ENCODE assay signal across 10 cellular contexts in the genomic region with DNA sequence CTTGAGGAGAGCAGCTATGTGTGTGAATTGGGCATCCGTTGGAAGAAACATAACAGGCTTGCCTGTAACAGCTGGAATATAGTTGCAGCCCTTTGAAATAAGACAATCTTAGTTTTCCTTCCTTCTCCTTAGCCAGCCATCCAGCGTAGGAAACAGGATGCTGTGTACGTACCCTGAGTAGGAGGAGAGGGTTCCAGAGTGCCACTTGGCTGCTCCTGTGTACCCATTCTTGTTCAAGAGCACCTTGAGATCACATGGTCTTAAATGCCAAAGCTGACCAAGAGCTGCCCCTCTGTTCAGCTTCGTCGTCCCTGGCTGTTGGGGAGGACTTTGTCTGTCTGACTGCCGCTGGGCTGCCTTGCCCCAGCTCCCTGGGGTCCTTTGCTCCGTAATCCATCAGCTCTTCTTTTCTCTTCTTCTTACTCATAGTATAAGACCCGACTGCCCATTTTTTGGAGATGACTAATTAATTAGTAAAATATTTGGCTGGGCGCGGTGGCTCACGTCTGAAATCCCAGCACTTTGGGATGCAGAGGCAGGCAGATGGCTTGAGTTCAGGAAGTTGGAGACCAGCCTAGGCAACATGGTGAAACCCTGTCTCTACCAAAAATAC. TPM values are rescaled to one million over a fixed set of nuclear protein-coding genes. Genes with fewer than 3 reads are reported as not detected.
DNase-seq lines count a peak whose midpoint lies in the region; ATAC-seq and TF ChIP-seq lines count a peak whose summit lies in the region.
"Had no signal": no experiment of that assay in that cellular context is flagged by ENCODE, and none has a peak within 500 bp of the region (broad histone marks: within the 10 kb centered on the region; RNA-seq: fewer than 3 reads in every experiment).

No MANE protein-coding gene starts in this region.

- H3K27me3 ChIP-seq in DOHH2 (ENCODE audit: control insufficient read depth, low read length) (no peaks in the 10 kb centered on the region), Karpas-422 (ENCODE audit: low read length) (no peaks in the 10 kb centered on the region)
- H3K27me3 ChIP-seq: body of pancreas had no signal

- H3K79me2 ChIP-seq in DOHH2 (ENCODE audit: control insufficient read depth, low read length) (peaks cover 88% of the 10 kb centered on the region), Karpas-422 (ENCODE audit: low read length) (no peaks in the 10 kb centered on the region)

- intact Hi-C loops in posterior vena cava (cut with DNase I), result no loop called here
- intact Hi-C loops in lower leg skin (cut with DNase I; ENCODE audit: low total_unique reads), result no loop called here

- DNase-seq in Karpas-422, result no peak
- DNase-seq in epithelial cell of prostate (ENCODE audit: low read depth, low spot score), result no peak
- peak; percentile 82 for DNase-seq in posterior vena cava (ENCODE audit: low spot score)
- no peak for DNase-seq in lower leg skin (ENCODE audit: low spot score in 2 of 2)
- no peak for DNase-seq in iPS-NIHi11 (ENCODE audit: low spot score)
- DNase-seq: body of pancreas, NCI-H2171 had no signal

- H4K20me1 ChIP-seq in DOHH2 (ENCODE audit: control insufficient read depth, insufficient read depth, low read depth, low read length) (peaks cover 46% of the 10 kb centered on the region), Karpas-422 (ENCODE audit: insufficient read depth, low read depth, low read length) (peaks cover 61% of the 10 kb centered on the region; the same call in 1 of the 2 replicates)

- no peak overlapping the region for H2AFZ ChIP-seq in Karpas-422 (ENCODE audit: low read length)

- H3K9me2 ChIP-seq in DOHH2 (replicated peaks; ENCODE audit: control insufficient read depth, low read length), result no peaks in the 10 kb centered on the region
- no peaks in the 10 kb centered on the region for H3K9me2 ChIP-seq in Karpas-422 (replicated peaks; ENCODE audit: insufficient read depth, low read length)

- H3F3A ChIP-seq in DOHH2 (ENCODE audit: control insufficient read depth, insufficient read depth), result 0 out of 2 replicates have a peak, but pooled peaks cover 8% of the 10 kb centered on the region

- no peak for TF ChIP-seq POLR2A in lower leg skin (IDR thresholded peaks at IDR 0.05)

- no peak overlapping the region for H3K9ac ChIP-seq in Karpas-422 (ENCODE audit: low read length)

- peak overlapping the region; percentile 40 for H3K4me3 ChIP-seq in DOHH2 (ENCODE audit: low read length)
- H3K4me3 ChIP-seq in Karpas-422 (ENCODE audit: low read length), result peak overlapping the region; percentile 33; the same call in 1 of the 2 replicates
- H3K4me3 ChIP-seq in lower leg skin (ENCODE audit: low read depth, poor library complexity, severe bottlenecking), result no peak overlapping the region
- H3K4me3 ChIP-seq: body of pancreas had no signal

- H3K27ac ChIP-seq in DOHH2 (ENCODE audit: low read depth, low read length) (0 out of 2 replicates have a peak overlapping the region, but pooled peaks have one; percentile 9), Karpas-422 (ENCODE audit: low read length) (no peak overlapping the region), epithelial cell of prostate (peak overlapping the region; percentile 37)

- H3K4me2 ChIP-seq in DOHH2 (ENCODE audit: low read length) (peak overlapping the region; percentile 59), Karpas-422 (ENCODE audit: low read depth, low read length, poor library complexity, severe bottlenecking) (peak overlapping the region; percentile 62)

- H3K4me1 ChIP-seq in DOHH2 (ENCODE audit: control insufficient read depth, low read length) (peaks cover 53% of the 10 kb centered on the region), Karpas-422 (ENCODE audit: low read length) (peaks cover 44% of the 10 kb centered on the region)

- no peak for ATAC-seq in HG02763 (IDR thresholded peaks at IDR 0.05; ENCODE audit: unreplicated experiment)
- no peak for ATAC-seq in HG02840 (IDR thresholded peaks at IDR 0.05; ENCODE audit: low FRiP score, unreplicated experiment)
- ATAC-seq: body of pancreas had no signal

- 40 to 57% methylated on average over 11 of the region's 11 CpGs for WGBS in lower leg skin, 2 donors

- TF ChIP-seq CTCF in DOHH2 (IDR thresholded peaks at IDR 0.05; ENCODE audit: low read depth, low read length, poor library complexity, severe bottlenecking) (no peak), lower leg skin (IDR thresholded peaks at IDR 0.05) (no peak)

- H3K9me3 ChIP-seq in DOHH2 (ENCODE audit: control insufficient read depth, insufficient read depth, low read length), result no peaks in the 10 kb centered on the region
- H3K9me3 ChIP-seq in Karpas-422 (ENCODE audit: low read length), result no peaks in the 10 kb centered on the region
- H3K9me3 ChIP-seq: body of pancreas had no signal

- no peaks in the 10 kb centered on the region for H3K36me3 ChIP-seq in DOHH2 (ENCODE audit: control insufficient read depth, low read length)
- H3K36me3 ChIP-seq in Karpas-422 (ENCODE audit: insufficient read depth, low read length), result no peaks in the 10 kb centered on the region

RNA-seq across cellular contexts. Expression of a gene that starts 49.0 kb away (rescaled TPM):
- 3.2 and 5.0 TPM in 2 replicates for total RNA-seq in Karpas-422 (2014; rRNA removed; shearing (Covaris generic); ENCODE audit: low replicate concordance)
- total RNA-seq in posterior vena cava (10 to 100 TPM; 28.8 to 31.8 TPM), lower leg skin (10 to 100 TPM; 40.8 to 68.6 (median 54.4) TPM)
